In the genomic region with DNA sequence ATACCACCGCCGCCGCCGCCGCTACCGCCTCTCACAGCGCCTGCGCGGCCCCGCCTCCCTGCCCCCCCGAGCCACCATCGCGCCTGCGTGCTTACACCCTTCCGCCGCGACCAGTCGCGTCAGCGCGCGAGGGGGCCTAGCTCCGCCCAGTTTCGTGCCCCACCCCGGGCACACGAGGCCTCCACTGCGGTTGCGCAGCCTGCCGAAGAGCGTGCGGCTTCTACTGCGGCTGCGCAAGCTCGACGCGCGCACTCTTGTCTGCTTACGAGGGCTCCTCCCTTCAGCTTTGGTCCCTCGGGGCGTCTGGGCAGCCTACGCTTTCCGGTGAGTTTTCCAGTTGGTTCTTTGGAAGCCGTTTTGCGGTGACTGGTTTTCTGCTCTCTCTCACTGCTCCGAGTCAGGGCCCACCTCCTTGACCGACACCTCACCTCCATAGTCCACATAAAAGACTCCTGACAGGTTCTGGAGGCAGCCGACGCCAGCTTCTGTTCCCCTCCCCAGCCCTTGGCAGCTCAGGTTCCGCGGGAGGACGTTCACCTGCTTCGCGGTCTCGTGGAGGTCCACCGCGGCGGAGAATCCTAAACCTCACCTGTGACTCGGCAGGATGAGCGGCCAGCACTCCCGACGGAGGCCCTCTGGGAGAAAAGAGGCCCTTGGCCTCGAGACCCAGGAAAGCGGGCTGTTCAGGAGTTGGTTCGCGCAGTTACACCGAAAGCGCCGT, we compare ENCODE assay signal across 1 cellular context.
TF ChIP-seq lines count a peak whose summit lies in the region.

Gene PITPNB, minus strand, starts transcription at position 35 of the 721 bp plus-strand sequence. CDS start 65 bp downstream, outside the sequence.

TF ChIP-seq in HepG2, 621 proteins besides CTCF, POLR2A, EP300 and RAD21 (continued from another document and continues in another):
- TF ChIP-seq ZGPAT (CRISPR knock-in tag; IDR thresholded peaks at IDR 0.05) (peak; percentile 69), HCFC1 (IDR thresholded peaks at IDR 0.05; ENCODE audit: low read depth, low read length) (peak; percentile 38), HHEX (CRISPR knock-in tag; IDR thresholded peaks at IDR 0.05) (no peak), IKZF1 (IDR thresholded peaks at IDR 0.05) (no peak), ZNF883 (CRISPR knock-in tag; IDR thresholded peaks at IDR 0.05; ENCODE audit: not compliant biosample characterization) (peak; percentile 92), ZKSCAN1 (IDR thresholded peaks at IDR 0.05; ENCODE audit: low read length) (no peak), HDAC1 (CRISPR knock-in tag; IDR thresholded peaks at IDR 0.05) (peak; percentile 80; the same call in 1 of the 2 replicates), ZNF232 (CRISPR knock-in tag; IDR thresholded peaks at IDR 0.05; ENCODE audit: borderline replicate concordance) (no peak; the same call in 1 of the 2 replicates), FOXP1 (IDR thresholded peaks at IDR 0.05) (no peak), FOXP1 (CRISPR knock-in tag; IDR thresholded peaks at IDR 0.05) (no peak), ZFP36L1 (CRISPR knock-in tag; IDR thresholded peaks at IDR 0.05) (no peak), ZNF558 (CRISPR knock-in tag; IDR thresholded peaks at IDR 0.05; ENCODE audit: borderline replicate concordance) (peak; percentile 35; the same call in 1 of the 2 replicates), AGO2 (optimal IDR thresholded peaks at IDR 0.05; ENCODE audit: low read depth, low read length) (peak; percentile 22), NR1H2 (CRISPR knock-in tag; IDR thresholded peaks at IDR 0.05; ENCODE audit: borderline replicate concordance, low read depth) (no peak), HOXA9 (CRISPR knock-in tag; IDR thresholded peaks at IDR 0.05; ENCODE audit: borderline replicate concordance) (no peak), YEATS4 (CRISPR knock-in tag; IDR thresholded peaks at IDR 0.05; ENCODE audit: borderline replicate concordance) (peak; percentile 21; the same call in 1 of the 2 replicates), MIER2 (CRISPR knock-in tag; IDR thresholded peaks at IDR 0.05) (no peak), ZNF747 (CRISPR knock-in tag; IDR thresholded peaks at IDR 0.05; ENCODE audit: borderline replicate concordance) (0 out of 2 replicates have a peak, but pooled peaks have one; percentile 43), PHB2 (IDR thresholded peaks at IDR 0.05; ENCODE audit: partially characterized antibody) (no peak), TBL1XR1 (IDR thresholded peaks at IDR 0.05; ENCODE audit: borderline replicate concordance, low read length, partially characterized antibody) (no peak), CHCHD3 (CRISPR knock-in tag; IDR thresholded peaks at IDR 0.05) (no peak), ZNF891 (CRISPR knock-in tag; IDR thresholded peaks at IDR 0.05) (no peak), KAT7 (CRISPR knock-in tag; IDR thresholded peaks at IDR 0.05; ENCODE audit: borderline replicate concordance) (no peak), SCMH1 (CRISPR knock-in tag; IDR thresholded peaks at IDR 0.05; ENCODE audit: borderline replicate concordance) (no peak), SMAD3 (CRISPR knock-in tag; IDR thresholded peaks at IDR 0.05) (0 out of 2 replicates have a peak, but pooled peaks have one; percentile 0), TEAD3 (CRISPR knock-in tag; optimal IDR thresholded peaks at IDR 0.05; ENCODE audit: borderline replicate concordance) (peak; percentile 49), ZNF329 (CRISPR knock-in tag; IDR thresholded peaks at IDR 0.05; ENCODE audit: low read depth) (no peak), ZFP36 (IDR thresholded peaks at IDR 0.05; ENCODE audit: borderline replicate concordance, low read depth, low read length, partially characterized antibody) (no peak), NR3C1 (CRISPR knock-in tag; IDR thresholded peaks at IDR 0.05) (no peak), ZZZ3 (CRISPR knock-in tag; IDR thresholded peaks at IDR 0.05; ENCODE audit: borderline replicate concordance) (no peak), ZSCAN30 (CRISPR knock-in tag; IDR thresholded peaks at IDR 0.05) (0 out of 2 replicates have a peak, but pooled peaks have one; percentile 21), SPEN (CRISPR knock-in tag; IDR thresholded peaks at IDR 0.05; ENCODE audit: low read depth) (peak; percentile 58; the same call in 1 of the 2 replicates), ZNF543 (CRISPR knock-in tag; IDR thresholded peaks at IDR 0.05) (peak; percentile 61), ZNF761 (CRISPR knock-in tag; conservative IDR thresholded peaks at IDR 0.05) (peak; percentile 58; the same call in 1 of the 2 replicates), ZSCAN5A (CRISPR knock-in tag; IDR thresholded peaks at IDR 0.05; ENCODE audit: borderline replicate concordance) (no peak), HOMEZ (CRISPR knock-in tag; IDR thresholded peaks at IDR 0.05; ENCODE audit: low read depth) (peak; percentile 72), HIC2 (CRISPR knock-in tag; IDR thresholded peaks at IDR 0.05; ENCODE audit: low read depth) (no peak), ZNF772 (CRISPR knock-in tag; IDR thresholded peaks at IDR 0.05) (no peak), RFX1 (IDR thresholded peaks at IDR 0.05) (no peak), POGK (CRISPR knock-in tag; conservative IDR thresholded peaks at IDR 0.05) (peak; percentile 42; the same call in 1 of the 2 replicates), SP1 (IDR thresholded peaks at IDR 0.05) (no peak), SP1 (CRISPR knock-in tag; IDR thresholded peaks at IDR 0.05) (peak; percentile 96), ZNF713 (CRISPR knock-in tag; IDR thresholded peaks at IDR 0.05) (no peak)
- TF ChIP-seq, protein P1, sequence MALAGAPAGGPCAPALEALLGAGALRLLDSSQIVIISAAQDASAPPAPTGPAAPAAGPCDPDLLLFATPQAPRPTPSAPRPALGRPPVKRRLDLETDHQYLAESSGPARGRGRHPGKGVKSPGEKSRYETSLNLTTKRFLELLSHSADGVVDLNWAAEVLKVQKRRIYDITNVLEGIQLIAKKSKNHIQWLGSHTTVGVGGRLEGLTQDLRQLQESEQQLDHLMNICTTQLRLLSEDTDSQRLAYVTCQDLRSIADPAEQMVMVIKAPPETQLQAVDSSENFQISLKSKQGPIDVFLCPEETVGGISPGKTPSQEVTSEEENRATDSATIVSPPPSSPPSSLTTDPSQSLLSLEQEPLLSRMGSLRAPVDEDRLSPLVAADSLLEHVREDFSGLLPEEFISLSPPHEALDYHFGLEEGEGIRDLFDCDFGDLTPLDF (CRISPR knock-in tag; IDR thresholded peaks at IDR 0.05) = no peak; the same call in 1 of the 2 replicates
- TF ChIP-seq, protein P2, sequence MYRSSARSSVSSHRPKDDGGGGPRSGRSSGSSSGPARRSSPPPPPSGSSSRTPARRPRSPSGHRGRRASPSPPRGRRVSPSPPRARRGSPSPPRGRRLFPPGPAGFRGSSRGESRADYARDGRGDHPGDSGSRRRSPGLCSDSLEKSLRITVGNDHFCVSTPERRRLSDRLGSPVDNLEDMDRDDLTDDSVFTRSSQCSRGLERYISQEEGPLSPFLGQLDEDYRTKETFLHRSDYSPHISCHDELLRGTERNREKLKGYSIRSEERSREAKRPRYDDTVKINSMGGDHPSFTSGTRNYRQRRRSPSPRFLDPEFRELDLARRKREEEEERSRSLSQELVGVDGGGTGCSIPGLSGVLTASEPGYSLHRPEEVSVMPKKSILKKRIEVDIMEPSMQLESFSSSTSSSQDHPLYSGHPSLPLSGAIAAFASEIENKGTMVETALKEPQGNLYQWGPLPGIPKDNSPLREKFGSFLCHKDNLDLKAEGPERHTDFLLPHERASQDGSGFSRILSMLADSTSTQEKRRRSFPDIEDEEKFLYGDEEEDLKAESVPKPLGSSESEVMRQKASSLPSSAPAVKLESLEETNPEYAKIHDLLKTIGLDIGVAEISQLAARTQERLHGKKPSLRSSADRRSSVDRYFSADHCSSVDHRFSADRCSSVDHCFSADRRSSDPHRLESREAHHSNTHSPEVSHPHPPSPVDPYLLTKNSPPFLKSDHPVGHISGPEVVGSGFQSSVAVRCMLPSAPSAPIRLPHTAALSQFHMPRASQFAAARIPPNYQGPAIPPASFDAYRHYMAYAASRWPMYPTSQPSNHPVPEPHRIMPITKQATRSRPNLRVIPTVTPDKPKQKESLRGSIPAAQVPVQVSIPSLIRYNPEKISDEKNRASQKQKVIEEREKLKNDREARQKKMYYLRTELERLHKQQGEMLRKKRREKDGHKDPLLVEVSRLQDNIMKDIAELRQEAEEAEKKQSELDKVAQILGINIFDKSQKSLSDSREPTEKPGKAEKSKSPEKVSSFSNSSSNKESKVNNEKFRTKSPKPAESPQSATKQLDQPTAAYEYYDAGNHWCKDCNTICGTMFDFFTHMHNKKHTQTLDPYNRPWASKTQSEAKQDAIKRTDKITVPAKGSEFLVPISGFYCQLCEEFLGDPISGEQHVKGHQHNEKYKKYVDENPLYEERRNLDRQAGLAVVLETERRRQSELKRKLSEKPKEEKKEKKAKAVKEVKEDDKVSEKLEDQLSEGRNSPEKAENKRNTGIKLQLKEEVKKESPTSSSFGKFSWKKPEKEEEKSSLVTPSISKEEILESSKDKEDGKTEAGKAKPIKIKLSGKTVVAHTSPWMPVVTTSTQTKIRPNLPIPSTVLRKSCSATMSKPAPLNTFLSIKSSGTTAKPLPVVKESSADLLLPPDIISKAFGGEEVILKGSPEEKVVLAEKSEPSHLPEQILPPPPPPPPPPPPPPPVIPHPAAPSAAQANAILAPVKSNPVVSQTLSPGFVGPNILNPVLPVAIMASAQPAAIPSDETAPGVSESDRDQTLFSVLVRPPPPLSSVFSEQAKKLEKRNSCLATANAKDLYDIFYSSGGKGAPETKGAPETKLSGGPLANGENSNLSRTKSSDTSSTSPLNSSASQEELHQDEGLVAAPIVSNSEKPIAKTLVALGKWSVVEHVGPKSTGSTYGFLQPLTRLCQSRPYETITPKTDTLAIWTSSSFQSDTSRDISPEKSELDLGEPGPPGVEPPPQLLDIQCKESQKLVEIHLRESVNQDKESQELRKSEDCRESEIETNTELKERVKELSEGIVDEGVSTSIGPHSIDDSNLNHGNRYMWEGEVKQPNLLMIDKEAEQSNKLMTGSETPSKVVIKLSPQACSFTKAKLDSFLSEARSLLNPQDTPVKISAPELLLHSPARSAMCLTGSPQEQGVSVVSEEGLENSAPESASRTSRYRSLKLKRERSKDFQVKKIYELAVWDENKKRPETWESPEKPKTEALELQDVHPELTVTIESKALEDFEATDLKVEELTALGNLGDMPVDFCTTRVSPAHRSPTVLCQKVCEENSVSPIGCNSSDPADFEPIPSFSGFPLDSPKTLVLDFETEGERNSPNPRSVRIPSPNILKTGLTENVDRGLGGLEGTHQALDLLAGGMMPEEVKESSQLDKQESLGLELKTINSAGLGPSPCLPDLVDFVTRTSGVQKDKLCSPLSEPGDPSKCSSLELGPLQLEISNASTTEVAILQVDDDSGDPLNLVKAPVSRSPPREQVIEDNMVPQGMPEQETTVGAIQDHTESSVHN (CRISPR knock-in tag; IDR thresholded peaks at IDR 0.05) = no peak
